In genomic region chr14:73465833-73466532, GRCh38 we compare ENCODE assay signal across 12 cellular contexts. TPM values are rescaled to one million over a fixed set of nuclear protein-coding genes. Genes with fewer than 3 reads are reported as not detected.
DNase-seq lines count a peak whose midpoint lies in the region; ATAC-seq and TF ChIP-seq lines count a peak whose summit lies in the region.
"Had no signal": no experiment of that assay in that cellular context is flagged by ENCODE, and none has a peak within 500 bp of the region (broad histone marks: within the 10 kb centered on the region; RNA-seq: fewer than 3 reads in every experiment).

No MANE protein-coding gene starts in this region.

- ATAC-seq in activated naive CD8-positive, alpha-beta T cell treated with anti-CD3 and anti-CD28 coated beads, Interleukin-2, amount 10 ng/mL, durations not matched to agents 7 days and 5 days (ENCODE audit: low read depth): no peak
- ATAC-seq in omental fat pad (ENCODE audit: low FRiP score) (no peak), HG03095 (IDR thresholded peaks at IDR 0.05; ENCODE audit: unreplicated experiment) (no peak), GM19351 (IDR thresholded peaks at IDR 0.05; ENCODE audit: unreplicated experiment) (no peak)

- WGBS in urinary bladder: 47% methylated on average over 5 of the region's 5 CpGs

- H3K4me3 ChIP-seq in right atrium auricular region: no peak overlapping the region
- no peak overlapping the region for H3K4me3 ChIP-seq in urinary bladder (ENCODE audit: low read depth, low read length)
- H3K4me3 ChIP-seq: SK-N-MC had no signal

- H3K36me3 ChIP-seq in right atrium auricular region (no peaks in the 10 kb centered on the region), urinary bladder (ENCODE audit: insufficient read depth) (no peaks in the 10 kb centered on the region)

- no peaks in the 10 kb centered on the region for H3K9me3 ChIP-seq in right atrium auricular region

- peak overlapping the region; percentile 20 for H3K27ac Mint-ChIP-seq in activated naive CD8-positive, alpha-beta T cell treated with anti-CD3 and anti-CD28 coated beads, Interleukin-2, amount 10 ng/mL, durations not matched to agents 7 days and 5 days

- peak overlapping the region; percentile 51 for H3K4me3 Mint-ChIP-seq in activated naive CD8-positive, alpha-beta T cell treated with anti-CD3 and anti-CD28 coated beads, Interleukin-2, amount 10 ng/mL, durations not matched to agents 7 days and 5 days
- H3K4me3 Mint-ChIP-seq: CD4-positive, CD25-positive, alpha-beta regulatory T cell had no signal

- peaks cover 29% of the 10 kb centered on the region for H3K4me1 Mint-ChIP-seq in activated naive CD8-positive, alpha-beta T cell treated with anti-CD3 and anti-CD28 coated beads, Interleukin-2, amount 10 ng/mL, durations not matched to agents 7 days and 5 days

- H3K9me3 Mint-ChIP-seq in activated naive CD8-positive, alpha-beta T cell treated with anti-CD3 and anti-CD28 coated beads, Interleukin-2, amount 10 ng/mL, durations not matched to agents 7 days and 5 days: no peaks in the 10 kb centered on the region
- H3K9me3 Mint-ChIP-seq: CD4-positive, CD25-positive, alpha-beta regulatory T cell had no signal

- TF ChIP-seq CTCF in right atrium auricular region (IDR thresholded peaks at IDR 0.05): no peak
- TF ChIP-seq CTCF in omental fat pad (IDR thresholded peaks at IDR 0.05): no peak

- peak; percentile 49 for DNase-seq in right atrium auricular region (ENCODE audit: low spot score)
- no peak for DNase-seq in cardiac septum (ENCODE audit: low spot score)
- DNase-seq in activated naive CD8-positive, alpha-beta T cell treated with anti-CD3 and anti-CD28 coated beads, Interleukin-2, amount 10 ng/mL, durations not matched to agents 7 days and 5 days: no peak
- peak; percentile 71 for DNase-seq in medulla oblongata (ENCODE audit: extremely low spot score)
- DNase-seq in omental fat pad (ENCODE audit: low spot score): no peak
- DNase-seq: CD4-positive, CD25-positive, alpha-beta regulatory T cell; MM.1S; posterior cingulate gyrus had no signal

- POLR2A ChIA-PET in activated naive CD8-positive, alpha-beta T cell treated with anti-CD3 and anti-CD28 coated beads, Interleukin-2, amount 10 ng/mL, durations not matched to agents 7 days and 5 days (lab: Charles Lee): no interaction called here

- no peaks in the 10 kb centered on the region for H3K27me3 Mint-ChIP-seq in activated naive CD8-positive, alpha-beta T cell treated with anti-CD3 and anti-CD28 coated beads, Interleukin-2, amount 10 ng/mL, durations not matched to agents 7 days and 5 days
- H3K27me3 Mint-ChIP-seq: CD4-positive, CD25-positive, alpha-beta regulatory T cell had no signal

- intact Hi-C loops in cardiac septum (cut with DNase I): no loop called here

- peaks cover 0 to 25% of the 10 kb centered on the region in 2 donors for H3K4me1 ChIP-seq in right atrium auricular region
- no peaks in the 10 kb centered on the region for H3K4me1 ChIP-seq in urinary bladder (ENCODE audit: insufficient read depth)

- no peaks in the 10 kb centered on the region for H3K27me3 ChIP-seq in right atrium auricular region

- H3K36me3 Mint-ChIP-seq in activated naive CD8-positive, alpha-beta T cell treated with anti-CD3 and anti-CD28 coated beads, Interleukin-2, amount 10 ng/mL, durations not matched to agents 7 days and 5 days: no peaks in the 10 kb centered on the region
- H3K36me3 Mint-ChIP-seq: CD4-positive, CD25-positive, alpha-beta regulatory T cell had no signal

- H3K27ac ChIP-seq in right atrium auricular region: peak overlapping the region in 1 of 2 donors; percentile 1
- H3K27ac ChIP-seq in urinary bladder (ENCODE audit: low read depth): peak overlapping the region; percentile 72
- H3K27ac ChIP-seq: SK-N-MC had no signal

RNA-seq across cellular contexts. Expression of gene NUMB, which starts 7.6 kb away (rescaled TPM):
- total RNA-seq in right atrium auricular region (10 to 100 TPM; 24.6 to 31.9 TPM), cardiac septum (34.9 TPM), urinary bladder (57.9 TPM), omental fat pad (10 to 100 TPM; 48.2 to 95.4 (median 62.8) TPM)
- 10 to 100 TPM; 47.5 to 50.3 TPM for total RNA-seq in activated naive CD8-positive, alpha-beta T cell treated with anti-CD3 and anti-CD28 coated beads, Interleukin-2, amount 10 ng/mL, durations not matched to agents 7 days and 5 days
- polyA plus RNA-seq in urinary bladder: 52.3 TPM

RNA-seq across cellular contexts. Expression of gene RIOX1, which starts 24.8 kb away (rescaled TPM):
- 10 to 100 TPM; 14.0 to 15.6 TPM for total RNA-seq in right atrium auricular region
- total RNA-seq in cardiac septum: 7.3 TPM
- total RNA-seq in activated naive CD8-positive, alpha-beta T cell treated with anti-CD3 and anti-CD28 coated beads, Interleukin-2, amount 10 ng/mL, durations not matched to agents 7 days and 5 days: 10 to 100 TPM; 22.2 to 23.9 TPM
- total RNA-seq in urinary bladder: 9.9 TPM
- polyA plus RNA-seq in urinary bladder: 9.7 TPM
- 10 to 100 TPM; 12.3 to 21.1 (median 13.5) TPM for total RNA-seq in omental fat pad

Comparison
In these comparisons a context has a peak if more than half of its experiments do, and no peak if none do; other contexts are left out.
1. DNase-seq: peak in right atrium auricular region (single experiment) and medulla oblongata (single experiment); none in cardiac septum (single experiment), activated naive CD8-positive, alpha-beta T cell treated with anti-CD3 and anti-CD28 coated beads, Interleukin-2, amount 10 ng/mL, durations not matched to agents 7 days and 5 days (single experiment) and omental fat pad (single experiment).